In genomic region chr3:182979719-182980191, GRCh38 we compare ENCODE assay signal across 8 cellular contexts. TPM values are rescaled to one million over a fixed set of nuclear protein-coding genes. Genes with fewer than 3 reads are reported as not detected.
DNase-seq lines count a peak whose midpoint lies in the region; ATAC-seq and TF ChIP-seq lines count a peak whose summit lies in the region.

No MANE protein-coding gene starts in this region.

- peak overlapping the region; percentile 86 for H3K4me3 ChIP-seq in HEK293 (ENCODE audit: low read depth, low read length)
- peak overlapping the region; percentile 87 to 96 for H3K4me3 ChIP-seq in foreskin fibroblast (ENCODE audit: low read depth in 1 of 2, low read length in 2 of 2)
- H3K4me3 ChIP-seq in neural cell (ENCODE audit: low read length): peak overlapping the region; percentile 80

- H3K9me2 ChIP-seq in neural cell (ENCODE audit: insufficient read depth, low read length): no peaks in the 10 kb centered on the region

- DNase-seq in NCI-H510A treated with DMSO at 0.1 percent for 48 hours (lab: John Stamatoyannopoulos, UW): peak; percentile 54
- no peak for DNase-seq in NCI-H510A (lab: John Stamatoyannopoulos, UW)
- DNase-seq in NCI-H1105 (lab: John Stamatoyannopoulos, UW): peak; percentile 53
- DNase-seq in activated CD8-positive, alpha-beta T cell treated with anti-CD3 and anti-CD28 coated beads for 36 hours: peak; percentile 48
- DNase-seq in foreskin fibroblast: peak in 1 of 2 donors; percentile 42
- DNase-seq in DMS114 treated with DMSO at 0.1 percent for 48 hours (lab: John Stamatoyannopoulos, UW; ENCODE audit: unreplicated experiment): no peak

- H3K9me3 ChIP-seq in HEK293 (ENCODE audit: control insufficient read depth, insufficient read depth, low read depth, low read length): no peaks in the 10 kb centered on the region
- H3K9me3 ChIP-seq in neural cell (ENCODE audit: low read length): no peaks in the 10 kb centered on the region

- TF ChIP-seq EP300 in neural cell (conservative IDR thresholded peaks at IDR 0.05; ENCODE audit: poor library complexity, severe bottlenecking): no peak

- H3K36me3 Mint-ChIP-seq in activated CD8-positive, alpha-beta T cell treated with anti-CD3 and anti-CD28 coated beads for 36 hours (ENCODE audit: low read depth): no peaks in the 10 kb centered on the region

- H3K4me1 ChIP-seq in HEK293 (ENCODE audit: control insufficient read depth, insufficient read depth, low read length): peaks cover under 1% of the 10 kb centered on the region; the same call in 1 of the 2 replicates

- peaks cover 46% of the 10 kb centered on the region for H3K79me2 ChIP-seq in neural cell (replicated peaks; ENCODE audit: insufficient read depth, low read length)

- peak overlapping the region; percentile 94 for H3K4me2 ChIP-seq in neural cell (ENCODE audit: low read length)

- POLR2A ChIA-PET in HEK293 (lab: Yijun Ruan, JAX): no interaction called here
- POLR2A ChIA-PET in activated CD8-positive, alpha-beta T cell treated with anti-CD3 and anti-CD28 coated beads for 36 hours (lab: Charles Lee): interaction anchor here (0.7 kb wide), 1 partner anchor 170 kb away, joined by 3 read pairs; no protein-coding TSS in a partner anchor

- no peaks in the 10 kb centered on the region for H3K27me3 ChIP-seq in neural cell (ENCODE audit: insufficient read depth, low read depth, low read length)

- intact Hi-C loops in activated CD8-positive, alpha-beta T cell treated with anti-CD3 and anti-CD28 coated beads for 36 hours (cut with micrococcal nuclease): no loop called here

- H3K9ac ChIP-seq in neural cell (ENCODE audit: low read length): peak overlapping the region; percentile 74

- H3K27ac ChIP-seq in HEK293 (ENCODE audit: extremely low read depth, low read depth, low read length) (peak overlapping the region; percentile 67; the same call in 1 of the 2 replicates), neural cell (ENCODE audit: low read length) (no peak overlapping the region)

- H3F3A ChIP-seq in neural cell (ENCODE audit: insufficient read depth, low read length, poor library complexity, severe bottlenecking): no peaks in the 10 kb centered on the region

- no peaks in the 10 kb centered on the region for H3K36me3 ChIP-seq in HEK293 (ENCODE audit: control insufficient read depth in 2 of 2, insufficient read depth in 1 of 2, low read length in 2 of 2)
- no peaks in the 10 kb centered on the region for H3K36me3 ChIP-seq in neural cell (ENCODE audit: insufficient read depth, low read length)

- H3K4me1 Mint-ChIP-seq in activated CD8-positive, alpha-beta T cell treated with anti-CD3 and anti-CD28 coated beads for 36 hours (ENCODE audit: low read depth): peaks cover 27% of the 10 kb centered on the region

- no peaks in the 10 kb centered on the region for H3K9me3 Mint-ChIP-seq in activated CD8-positive, alpha-beta T cell treated with anti-CD3 and anti-CD28 coated beads for 36 hours

- no peak for TF ChIP-seq RAD21 in neural cell (conservative IDR thresholded peaks at IDR 0.05)

- no peak for ATAC-seq in activated CD8-positive, alpha-beta T cell treated with anti-CD3 and anti-CD28 coated beads for 36 hours

- H2AFZ ChIP-seq in neural cell (ENCODE audit: low read depth, low read length): peak overlapping the region; percentile 65

- H3K4me3 Mint-ChIP-seq in activated CD8-positive, alpha-beta T cell treated with anti-CD3 and anti-CD28 coated beads for 36 hours: peak overlapping the region; percentile 89

- H3K27ac Mint-ChIP-seq in activated CD8-positive, alpha-beta T cell treated with anti-CD3 and anti-CD28 coated beads for 36 hours: peak overlapping the region; percentile 87

- H4K20me1 ChIP-seq in neural cell (ENCODE audit: insufficient read depth): no peaks in the 10 kb centered on the region

- CTCF ChIA-PET in HEK293 (lab: Yijun Ruan, JAX): interaction anchor here (0.7 kb wide), 1 partner anchor 330 kb away, joined by 3 read pairs; no protein-coding TSS in a partner anchor
- CTCF ChIA-PET in activated CD8-positive, alpha-beta T cell treated with anti-CD3 and anti-CD28 coated beads for 36 hours (lab: Charles Lee): no interaction called here

- H3K27me3 Mint-ChIP-seq in activated CD8-positive, alpha-beta T cell treated with anti-CD3 and anti-CD28 coated beads for 36 hours: no peaks in the 10 kb centered on the region

- TF ChIP-seq CTCF in HEK293 (tag by site-specific recombination; IDR thresholded peaks at IDR 0.05) (no peak), foreskin fibroblast (IDR thresholded peaks at IDR 0.05; ENCODE audit: low read depth, low read length) (no peak), neural cell (IDR thresholded peaks at IDR 0.05; ENCODE audit: poor library complexity, severe bottlenecking) (no peak)
- TF ChIP-seq CTCF in activated CD8-positive, alpha-beta T cell treated with anti-CD3 and anti-CD28 coated beads for 36 hours (IDR thresholded peaks at IDR 0.05): no peak

TF ChIP-seq in HEK293, 187 proteins besides CTCF, POLR2A, EP300 and RAD21 (continues in another document):
- no peak for TF ChIP-seq ZNF175 (tag by site-specific recombination; IDR thresholded peaks at IDR 0.05)
- no peak for TF ChIP-seq ZNF677 (tag by site-specific recombination; IDR thresholded peaks at IDR 0.05)
- TF ChIP-seq ZNF555 (tag by site-specific recombination; conservative IDR thresholded peaks at IDR 0.05): no peak
- no peak for TF ChIP-seq ZFP37 (tag by site-specific recombination; IDR thresholded peaks at IDR 0.05)
- TF ChIP-seq ZBTB6 (tag by site-specific recombination; IDR thresholded peaks at IDR 0.05): peak; percentile 96
- TF ChIP-seq ZBTB17 (tag by site-specific recombination; IDR thresholded peaks at IDR 0.05): 0 out of 2 replicates have a peak, but pooled peaks have one; percentile 33
- TF ChIP-seq ZBTB20 (tag by site-specific recombination; IDR thresholded peaks at IDR 0.05): 0 out of 2 replicates have a peak, but pooled peaks have one; percentile 31
- TF ChIP-seq ZNF513 (tag by site-specific recombination; IDR thresholded peaks at IDR 0.05): no peak
- no peak for TF ChIP-seq ZNF701 (tag by site-specific recombination; IDR thresholded peaks at IDR 0.05)

TF ChIP-seq in neural cell, 6 proteins besides CTCF, POLR2A, EP300 and RAD21:
- TF ChIP-seq TAF1 (IDR thresholded peaks at IDR 0.05; ENCODE audit: low read depth) (no peak), EZH2 (IDR thresholded peaks at IDR 0.05; ENCODE audit: borderline replicate concordance, insufficient read depth, low read length, poor library complexity, severe bottlenecking) (no peak), REST (IDR thresholded peaks at IDR 0.05; ENCODE audit: borderline replicate concordance) (no peak), POLR2AphosphoS5 (IDR thresholded peaks at IDR 0.05) (no peak), SMC3 (conservative IDR thresholded peaks at IDR 0.05; ENCODE audit: poor library complexity) (no peak), MXI1 (conservative IDR thresholded peaks at IDR 0.05; ENCODE audit: poor library complexity, severe bottlenecking) (no peak)

RNA-seq across cellular contexts. Expression of gene DCUN1D1, which starts 0.6 kb away (rescaled TPM):
- total RNA-seq in activated CD8-positive, alpha-beta T cell treated with anti-CD3 and anti-CD28 coated beads for 36 hours: 10 to 100 TPM; 39.6 to 43.2 TPM
- polyA plus RNA-seq in neural cell: 23.4 and 33.4 TPM in 2 replicates
- 55.8 and 64.1 TPM in 2 replicates for polyA minus RNA-seq in neural cell

Comparison
In these comparisons a context has a peak if more than half of its experiments do, and no peak if none do; other contexts are left out.
1. DNase-seq: peak in NCI-H510A treated with DMSO at 0.1 percent for 48 hours (single experiment), NCI-H1105 (single experiment) and activated CD8-positive, alpha-beta T cell treated with anti-CD3 and anti-CD28 coated beads for 36 hours (single experiment); none in NCI-H510A (single experiment) and DMS114 treated with DMSO at 0.1 percent for 48 hours (single experiment).
2. Peak in every context shown above with its lines, with median percentiles within 50 percentile points of each other: H3K4me3 ChIP-seq.